ENCODE assay signal across 8 cellular contexts in genomic region chr13:45417790-45418534, GRCh38. TPM values are rescaled to one million over a fixed set of nuclear protein-coding genes. Genes with fewer than 3 reads are reported as not detected.
A peak's percentile ranks its signal among the peaks of the same experiment; 100 is the strongest.
DNase-seq lines count a peak whose midpoint lies in the region; ATAC-seq, FAIRE-seq and TF ChIP-seq lines count a peak whose summit lies in the region.

Gene SLC25A30, minus strand, starts transcription at chr13:45418373. Its CDS starts 6,948 bp downstream, at chr13:45411425.

- H3K36me3 ChIP-seq in right atrium auricular region = no peaks in the 10 kb centered on the region

- in situ Hi-C loops in GM13977 (cut with MboI; ENCODE audit: low pct_unique_long_range_greater_than_20kb, low sequenced_read_pairs, unreplicated experiment) = no loop called here

- H3K27ac ChIP-seq in right atrium auricular region = peak within 1 kb of the TSS; percentile 91 to 94

- H3K9me3 ChIP-seq in right atrium auricular region = no peaks in the 10 kb centered on the region

- no peak for FAIRE-seq in urothelium cell line (lab: Jason Lieb, UNC)

- DNase-seq in GM13977 (ENCODE audit: low spot score) = peak; percentile 89
- peak; percentile 89 for DNase-seq in NCI-H146 treated with DMSO at 0.1 percent for 48 hours (lab: John Stamatoyannopoulos, UW; ENCODE audit: unreplicated experiment)
- DNase-seq in T-helper 2 cell = peak; percentile 84 to 95 (median 86)
- DNase-seq in anterior cingulate cortex (lab: John Stamatoyannopoulos, UW) = peak in 56 of 58 donors; percentile 46 to 92 (median 83)
- DNase-seq in right atrium auricular region (ENCODE audit: low spot score) = peak; percentile 94
- DNase-seq in pulmonary artery endothelial cell (ENCODE audit: low read depth, low spot score) = peak; percentile 77
- DNase-seq in urothelium cell line (ENCODE audit: low spot score) = peak; percentile 86

- TF ChIP-seq CTCF in GM13977 (IDR thresholded peaks at IDR 0.05; ENCODE audit: extremely low read depth, insufficient read depth, missing control alignments) (no peak), right atrium auricular region (IDR thresholded peaks at IDR 0.05) (no peak)

- H3K27me3 ChIP-seq in right atrium auricular region = no peaks in the 10 kb centered on the region

- H3K4me3 ChIP-seq in right atrium auricular region = peak within 1 kb of the TSS; percentile 68 to 69

- peak; percentile 95 for ATAC-seq in HG02798 (IDR thresholded peaks at IDR 0.05; ENCODE audit: poor library complexity, unreplicated experiment)

- peaks cover 0 to 35% of the 10 kb centered on the region in 2 donors for H3K4me1 ChIP-seq in right atrium auricular region

RNA-seq across cellular contexts. Expression of gene SLC25A30, which starts in this region (rescaled TPM):
- total RNA-seq in right atrium auricular region (10 to 100 TPM; 32.6 to 38.4 TPM), pulmonary artery endothelial cell (15.6 and 32.2 TPM in 2 replicates)

Comparison
In these comparisons a context has a peak if more than half of its experiments do, and no peak if none do; other contexts are left out.
1. Peak in every context shown above with its lines: DNase-seq, ATAC-seq, H3K4me3 ChIP-seq and H3K27ac ChIP-seq.